10 cellular contexts compared by ENCODE assay signal in the genomic region with DNA sequence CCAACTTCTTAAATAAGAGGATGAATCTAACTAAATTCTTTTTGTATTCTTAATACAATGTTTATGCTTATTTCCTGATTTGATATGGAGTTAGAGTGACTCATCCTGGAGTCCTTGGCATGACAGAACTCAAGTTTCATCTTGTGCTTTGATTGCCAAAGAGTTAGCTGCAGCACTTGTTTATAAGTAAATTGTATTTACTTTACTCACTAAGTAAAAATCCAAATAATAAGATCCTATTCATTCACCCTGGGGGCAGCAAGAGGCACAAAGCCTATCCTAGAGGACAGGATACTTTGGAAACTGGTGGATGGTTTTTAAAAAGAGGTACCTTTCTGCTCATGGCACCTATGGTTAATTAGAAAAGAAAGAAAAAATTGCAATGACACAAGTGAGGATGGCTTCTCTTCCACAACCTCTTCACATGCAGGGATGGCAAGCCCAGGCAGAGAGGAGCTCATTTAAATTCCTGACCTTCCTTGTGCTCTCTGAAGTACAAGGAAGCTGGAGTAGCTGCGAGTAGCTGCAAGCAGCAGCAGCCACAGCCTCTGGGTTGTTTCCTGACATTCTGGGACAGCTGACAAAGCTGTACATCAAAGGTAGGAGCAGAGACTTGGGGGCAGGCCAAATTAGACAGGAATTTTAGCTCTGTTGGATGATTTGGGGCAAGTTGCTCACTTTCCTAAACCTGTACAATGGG. TPM values are rescaled to one million over a fixed set of nuclear protein-coding genes. Genes with fewer than 3 reads are reported as not detected.
DNase-seq lines count a peak whose midpoint lies in the region; ATAC-seq, FAIRE-seq and TF ChIP-seq lines count a peak whose summit lies in the region.
"Had no signal": no experiment of that assay in that cellular context is flagged by ENCODE, and none has a peak within 500 bp of the region (broad histone marks: within the 10 kb centered on the region; RNA-seq: fewer than 3 reads in every experiment).

No MANE protein-coding gene starts in this region.

- H3K27ac ChIP-seq in A549 (peak overlapping the region; percentile 70 to 76), GM23338 (ENCODE audit: low read depth) (no peak overlapping the region), endodermal cell (ENCODE audit: low read depth, low read length) (no peak overlapping the region)

- CTCF ChIA-PET in A549 (lab: Yijun Ruan, JAX), result interaction anchor here (0.9 to 9.6 kb wide), 4 partner anchors 10 to 99 kb away, joined by 3 to 195 read pairs (median 6); no protein-coding TSS in a partner anchor

- H3K4me3 ChIP-seq in A549 (no peak overlapping the region), GM23338 (no peak overlapping the region), endodermal cell (ENCODE audit: low read length) (no peak overlapping the region)

- no peak for TF ChIP-seq EP300 in A549 (IDR thresholded peaks at IDR 0.05)

- H3K36me3 ChIP-seq in GM23338 (ENCODE audit: insufficient read depth) (no peaks in the 10 kb centered on the region), endodermal cell (ENCODE audit: control insufficient read depth, insufficient read depth, low read length) (no peaks in the 10 kb centered on the region)

- no peak overlapping the region for H3K27ac Mint-ChIP-seq in GM23338
- H3K27ac Mint-ChIP-seq in activated T-helper 17 cell treated with anti-CD3 and anti-CD28 coated beads, Interleukin-2, amount 50 U/mL, for 72 hours, result no peak overlapping the region
- no peak overlapping the region for H3K27ac Mint-ChIP-seq in endodermal cell
- H3K27ac Mint-ChIP-seq in activated T-helper 2 cell treated with anti-CD3 and anti-CD28 coated beads, Interferon-gamma antibody, Interleukin-2, Interleukin-4, amounts not matched to agents 10 μg/mL and 5 μg/mL and 100 μg/mL, durations not matched to agents 14 hours and 24 hours and 36 hours, result no peak overlapping the region

- 0% methylated on average over 1 of the region's 1 CpG for WGBS in A549 (ENCODE audit: missing lambda C conversion rate)
- WGBS in endodermal cell (ENCODE audit: insufficient coverage in 1 of 2, insufficient read length in 1 of 2), 2 experiments, result 80% methylated on average over 1 of the region's 1 CpG; no CpG with 5 or more reads in 1 of the 2 experiments

- POLR2A ChIA-PET in A549 (lab: Yijun Ruan, JAX), result interaction anchor here (0.9 to 1.6 kb wide), 3 partner anchors 28 to 164 kb away, joined by 3 to 8 read pairs (median 4); a partner anchor contains a TSS

- no peak for TF ChIP-seq RAD21 in A549 (conservative IDR thresholded peaks at IDR 0.05 in 1 of 2, IDR thresholded peaks at IDR 0.05 in 1 of 2)

- peaks cover 20% of the 10 kb centered on the region for H3K9me3 Mint-ChIP-seq in GM23338
- no peaks in the 10 kb centered on the region for H3K9me3 Mint-ChIP-seq in activated T-helper 17 cell treated with anti-CD3 and anti-CD28 coated beads, Interleukin-2, amount 50 U/mL, for 72 hours
- peaks cover 13% of the 10 kb centered on the region for H3K9me3 Mint-ChIP-seq in endodermal cell
- peaks cover 4% of the 10 kb centered on the region for H3K9me3 Mint-ChIP-seq in activated T-helper 2 cell treated with anti-CD3 and anti-CD28 coated beads, Interferon-gamma antibody, Interleukin-2, Interleukin-4, amounts not matched to agents 10 μg/mL and 5 μg/mL and 100 μg/mL, durations not matched to agents 14 hours and 24 hours and 36 hours

- no peaks in the 10 kb centered on the region for H3K9me3 ChIP-seq in A549
- H3K9me3 ChIP-seq in endodermal cell (ENCODE audit: control insufficient read depth, low read length), result peaks cover 7% of the 10 kb centered on the region

- H3K4me1 ChIP-seq in A549, result peaks cover 37% of the 10 kb centered on the region
- H3K4me1 ChIP-seq in GM23338 (ENCODE audit: insufficient read depth), result no peaks in the 10 kb centered on the region
- peaks cover 5% of the 10 kb centered on the region for H3K4me1 ChIP-seq in endodermal cell (ENCODE audit: control insufficient read depth, insufficient read depth, low read length)

- H3K9ac ChIP-seq in endodermal cell (ENCODE audit: extremely low read depth, low read length, poor library complexity, severe bottlenecking), result no peak overlapping the region

- H3F3A ChIP-seq in GM23338 (replicated peaks; ENCODE audit: low read depth), result no peaks in the 10 kb centered on the region

- no peaks in the 10 kb centered on the region for H4K20me1 ChIP-seq in GM23338 (replicated peaks; ENCODE audit: insufficient read depth)

- no peak for FAIRE-seq in A549 (lab: Jason Lieb, UNC)

- H2AFZ ChIP-seq in GM23338, result peak overlapping the region; percentile 39; the same call in 1 of the 2 replicates

- H3K79me2 ChIP-seq in GM23338 (replicated peaks; ENCODE audit: insufficient read depth), result no peaks in the 10 kb centered on the region

- DNase-seq in A549 (ENCODE audit: low read depth in 1 of 2, low spot score in 1 of 2) (peak; percentile 14 to 68), GM23338 (ENCODE audit: low spot score) (no peak), foreskin melanocyte (peak; percentile 86), left lobe of liver (ENCODE audit: low spot score) (no peak), endodermal cell (no peak)
- no peak for DNase-seq in activated T-helper 2 cell treated with anti-CD3 and anti-CD28 coated beads, Interferon-gamma antibody, Interleukin-2, Interleukin-4, amounts not matched to agents 10 μg/mL and 5 μg/mL and 100 μg/mL, durations not matched to agents 14 hours and 24 hours and 36 hours (ENCODE audit: low spot score)
- DNase-seq: kidney glomerular epithelial cell; stimulated activated CD4-positive, alpha-beta T cell treated with anti-CD3 and anti-CD28 coated beads, Interleukin-12 subunit alpha, Interleukin-12 subunit beta, amount 100 ng/mL, for 4 hours had no signal

- H3K4me1 Mint-ChIP-seq in GM23338, result no peaks in the 10 kb centered on the region; the same call in 2 of the 3 replicates
- H3K4me1 Mint-ChIP-seq in activated T-helper 17 cell treated with anti-CD3 and anti-CD28 coated beads, Interleukin-2, amount 50 U/mL, for 72 hours, result no peaks in the 10 kb centered on the region
- H3K4me1 Mint-ChIP-seq in endodermal cell, result peaks cover 9% of the 10 kb centered on the region
- H3K4me1 Mint-ChIP-seq in activated T-helper 2 cell treated with anti-CD3 and anti-CD28 coated beads, Interferon-gamma antibody, Interleukin-2, Interleukin-4, amounts not matched to agents 10 μg/mL and 5 μg/mL and 100 μg/mL, durations not matched to agents 14 hours and 24 hours and 36 hours (ENCODE audit: low read depth), result peaks cover 3% of the 10 kb centered on the region

- ATAC-seq in A549, result peak; percentile 50 to 51; a peak in 4 of 6 replicates
- ATAC-seq in GM23338, result no peak
- ATAC-seq in activated T-helper 17 cell treated with anti-CD3 and anti-CD28 coated beads, Interleukin-2, amount 50 U/mL, for 72 hours (replicated peaks), result no peak
- ATAC-seq in left lobe of liver, result no peak
- no peak for ATAC-seq in HG02938 (IDR thresholded peaks at IDR 0.05; ENCODE audit: unreplicated experiment)

- H3K4me2 ChIP-seq in A549 (peak overlapping the region; percentile 95), GM23338 (no peak overlapping the region)

- H3K27me3 Mint-ChIP-seq in GM23338 (ENCODE audit: insufficient read depth, low read depth, poor library complexity), result no peaks in the 10 kb centered on the region
- no peaks in the 10 kb centered on the region for H3K27me3 Mint-ChIP-seq in activated T-helper 17 cell treated with anti-CD3 and anti-CD28 coated beads, Interleukin-2, amount 50 U/mL, for 72 hours
- no peaks in the 10 kb centered on the region for H3K27me3 Mint-ChIP-seq in endodermal cell (ENCODE audit: insufficient read depth)
- H3K27me3 Mint-ChIP-seq in activated T-helper 2 cell treated with anti-CD3 and anti-CD28 coated beads, Interferon-gamma antibody, Interleukin-2, Interleukin-4, amounts not matched to agents 10 μg/mL and 5 μg/mL and 100 μg/mL, durations not matched to agents 14 hours and 24 hours and 36 hours (ENCODE audit: low read depth), result peaks cover 1% of the 10 kb centered on the region

- TF ChIP-seq POLR2A in A549 (IDR thresholded peaks at IDR 0.05; ENCODE audit: low read length), result no peak

- H3K4me3 Mint-ChIP-seq in GM23338 (no peak overlapping the region), endodermal cell (no peak overlapping the region)
- peak overlapping the region; percentile 24 for H3K4me3 Mint-ChIP-seq in activated T-helper 17 cell treated with anti-CD3 and anti-CD28 coated beads, Interleukin-2, amount 50 U/mL, for 72 hours
- no peak overlapping the region for H3K4me3 Mint-ChIP-seq in activated T-helper 2 cell treated with anti-CD3 and anti-CD28 coated beads, Interferon-gamma antibody, Interleukin-2, Interleukin-4, amounts not matched to agents 10 μg/mL and 5 μg/mL and 100 μg/mL, durations not matched to agents 14 hours and 24 hours and 36 hours (ENCODE audit: low read depth)

- TF ChIP-seq CTCF in A549 (IDR thresholded peaks at IDR 0.05), result no peak
- no peak for TF ChIP-seq CTCF in GM23338 (conservative IDR thresholded peaks at IDR 0.05; ENCODE audit: low read depth in 2 of 2)
- no peak for TF ChIP-seq CTCF in endodermal cell (conservative IDR thresholded peaks at IDR 0.05)

- intact Hi-C loops in activated T-helper 2 cell treated with anti-CD3 and anti-CD28 coated beads, Interferon-gamma antibody, Interleukin-2, Interleukin-4, amounts not matched to agents 10 μg/mL and 5 μg/mL and 100 μg/mL, durations not matched to agents 14 hours and 24 hours and 36 hours (cut with micrococcal nuclease), result no loop called here

- H3K27me3 ChIP-seq in GM23338 (ENCODE audit: insufficient read depth) (no peaks in the 10 kb centered on the region), endodermal cell (ENCODE audit: control insufficient read depth, insufficient read depth, low read length, poor library complexity, severe bottlenecking) (no peaks in the 10 kb centered on the region)

- H3K9me2 ChIP-seq in GM23338 (ENCODE audit: insufficient read depth), result no peaks in the 10 kb centered on the region

- H3K36me3 Mint-ChIP-seq in GM23338 (ENCODE audit: low read depth), result peaks cover 9% of the 10 kb centered on the region; the same call in 2 of the 3 replicates
- H3K36me3 Mint-ChIP-seq in activated T-helper 17 cell treated with anti-CD3 and anti-CD28 coated beads, Interleukin-2, amount 50 U/mL, for 72 hours (ENCODE audit: low read depth), result no peaks in the 10 kb centered on the region
- peaks cover 2% of the 10 kb centered on the region for H3K36me3 Mint-ChIP-seq in endodermal cell (ENCODE audit: low read depth)
- peaks cover 5% of the 10 kb centered on the region for H3K36me3 Mint-ChIP-seq in activated T-helper 2 cell treated with anti-CD3 and anti-CD28 coated beads, Interferon-gamma antibody, Interleukin-2, Interleukin-4, amounts not matched to agents 10 μg/mL and 5 μg/mL and 100 μg/mL, durations not matched to agents 14 hours and 24 hours and 36 hours (ENCODE audit: low read depth)

RNA-seq across cellular contexts. Expression of a gene that starts 28.5 kb away (rescaled TPM):
- polyA plus RNA-seq in A549 (2011; rRNA removed) (11.3 and 18.2 TPM in 2 replicates), A549 (2017; fragmentation: RNase III; extraction: RNeasy Plus Mini Kit Qiagen cat#74134 plus additional on column Dnase treatment) (12.1 to 12.3 TPM (median 12.3 TPM) in 3 replicates), GM23338 (2016; fragmentation: Nextera tagmentation; extraction: Ambion mirVana) (6.6 and 8.9 TPM in 2 replicates)
- 4.4 and 4.6 TPM in 2 replicates for polyA plus RNA-seq in A549 (2012; cell fraction: cytosol; rRNA removed)
- polyA plus RNA-seq in A549 (2012; cell fraction: nucleus; rRNA removed), result 3.3 and 4.9 TPM in 2 replicates
- 4.1 and 4.5 TPM in 2 replicates for polyA minus RNA-seq in A549 (2011; rRNA and poly(A)+ RNA removed)
- 10.4 and 14.0 TPM in 2 replicates for total RNA-seq in GM23338 (2014; rRNA removed; shearing (Covaris generic))
- 1 to 10 TPM; 9.2 to 9.3 TPM for total RNA-seq in activated T-helper 17 cell treated with anti-CD3 and anti-CD28 coated beads, Interleukin-2, amount 50 U/mL, for 72 hours
- total RNA-seq in left lobe of liver (14.0 TPM), endodermal cell (10 to 100 TPM in 1 of 2 donors, 1 to 10 TPM in 1; 6.3 to 11.0 TPM)
- 12.5 TPM for polyA plus RNA-seq in endodermal cell (2013, experiment 1 of 2)
- 10.3 TPM for polyA plus RNA-seq in endodermal cell (2013, experiment 2 of 2)
- total RNA-seq in activated T-helper 2 cell treated with anti-CD3 and anti-CD28 coated beads, Interferon-gamma antibody, Interleukin-2, Interleukin-4, amounts not matched to agents 10 μg/mL and 5 μg/mL and 100 μg/mL, durations not matched to agents 14 hours and 24 hours and 36 hours, result 7.5 and 7.9 TPM in 2 replicates

Comparison
In these comparisons a context has a peak if more than half of its experiments do, and no peak if none do; other contexts are left out.
1. ATAC-seq: peak in A549 (2 of 2); none in GM23338 (single experiment), activated T-helper 17 cell treated with anti-CD3 and anti-CD28 coated beads, Interleukin-2, amount 50 U/mL, for 72 hours (single experiment), left lobe of liver (single experiment) and HG02938 (single experiment).
2. DNase-seq: peak in A549 (2 of 2) and foreskin melanocyte (single experiment); none in GM23338 (single experiment), left lobe of liver (single experiment), endodermal cell (single experiment) and activated T-helper 2 cell treated with anti-CD3 and anti-CD28 coated beads, Interferon-gamma antibody, Interleukin-2, Interleukin-4, amounts not matched to agents 10 μg/mL and 5 μg/mL and 100 μg/mL, durations not matched to agents 14 hours and 24 hours and 36 hours (single experiment).
3. H3K27ac ChIP-seq: peak in A549 (2 of 2); none in GM23338 (single experiment) and endodermal cell (single experiment).